In genomic region chr3:13229291-13229949, GRCh38 we compare ENCODE assay signal across 9 cellular contexts.
DNase-seq lines count a peak whose midpoint lies in the region; ATAC-seq and TF ChIP-seq lines count a peak whose summit lies in the region.
"Had no signal": no experiment of that assay in that cellular context is flagged by ENCODE, and none has a peak within 500 bp of the region (broad histone marks: within the 10 kb centered on the region; RNA-seq: fewer than 3 reads in every experiment).

No MANE protein-coding gene starts in this region.

- no peaks in the 10 kb centered on the region for H3K9me3 ChIP-seq in ascending aorta

- no peaks in the 10 kb centered on the region for H3K27me3 ChIP-seq in ascending aorta
- H3K27me3 ChIP-seq: dorsolateral prefrontal cortex had no signal

- DNase-seq in ELF-1 (ENCODE audit: low read depth, low spot score) (peak; percentile 68), left colon (no peak), glomerular visceral epithelial cell (ENCODE audit: extremely low spot score) (no peak), ascending aorta (ENCODE audit: low spot score in 2 of 2) (no peak)
- DNase-seq: dorsolateral prefrontal cortex had no signal

- intact Hi-C loops in left colon (cut with DNase I, micrococcal nuclease) (no loop called here), ascending aorta (cut with DNase I) (no loop called here)

- H3K4me1 ChIP-seq in ascending aorta: no peaks in the 10 kb centered on the region

- TF ChIP-seq CTCF in ascending aorta (IDR thresholded peaks at IDR 0.05): no peak

- no peaks in the 10 kb centered on the region for H3K36me3 ChIP-seq in ascending aorta

- no peak overlapping the region for H3K27ac ChIP-seq in ascending aorta
- H3K27ac ChIP-seq: dorsolateral prefrontal cortex had no signal

- H3K4me3 ChIP-seq in ascending aorta: no peak overlapping the region
- H3K4me3 ChIP-seq: dorsolateral prefrontal cortex had no signal

- peak; percentile 54 for ATAC-seq in HG03066 (IDR thresholded peaks at IDR 0.05; ENCODE audit: low read depth, unreplicated experiment)
- peak; percentile 84 for ATAC-seq in SK-N-SH treated with all-trans-retinoic acid at 6 μM for 48 hours
- ATAC-seq in left colon: peak; percentile 55
- no peak for ATAC-seq in HG03025 (IDR thresholded peaks at IDR 0.05; ENCODE audit: low FRiP score, unreplicated experiment)
- ATAC-seq in HG02840 (IDR thresholded peaks at IDR 0.05; ENCODE audit: low FRiP score, unreplicated experiment): no peak

TF ChIP-seq in SK-N-SH treated with all-trans-retinoic acid at 6 μM for 48 hours, 23 proteins besides CTCF, POLR2A, EP300 and RAD21:
- no peak for TF ChIP-seq ZNF70 (CRISPR knock-in tag; IDR thresholded peaks at IDR 0.05)
- TF ChIP-seq BACH2 (CRISPR knock-in tag; IDR thresholded peaks at IDR 0.05; ENCODE audit: borderline replicate concordance): no peak
- TF ChIP-seq CSDC2 (CRISPR knock-in tag; IDR thresholded peaks at IDR 0.05): no peak
- no peak for TF ChIP-seq CSRNP3 (CRISPR knock-in tag; IDR thresholded peaks at IDR 0.05)
- no peak for TF ChIP-seq SNAI2 (CRISPR knock-in tag; IDR thresholded peaks at IDR 0.05)
- no peak for TF ChIP-seq ZNF565 (CRISPR knock-in tag; conservative IDR thresholded peaks at IDR 0.05; ENCODE audit: low read depth)
- TF ChIP-seq TSHZ2 (CRISPR knock-in tag; IDR thresholded peaks at IDR 0.05): no peak
- TF ChIP-seq GLIS3 (CRISPR knock-in tag; IDR thresholded peaks at IDR 0.05): no peak
TF ChIP-seq in SK-N-SH treated with all-trans-retinoic acid at 6 μM for 48 hours: peak in this region for 0.

Comparison
In these comparisons a context has a peak if more than half of its experiments do, and no peak if none do; other contexts are left out.
1. ATAC-seq: peak in HG03066 (single experiment), SK-N-SH treated with all-trans-retinoic acid at 6 μM for 48 hours (single experiment) and left colon (single experiment); none in HG03025 (single experiment) and HG02840 (single experiment).